ENCODE assay signal across 8 cellular contexts in genomic region chr1:84143796-84144565, GRCh38. TPM values are rescaled to one million over a fixed set of nuclear protein-coding genes. Genes with fewer than 3 reads are reported as not detected.
DNase-seq lines count a peak whose midpoint lies in the region; ATAC-seq, FAIRE-seq and TF ChIP-seq lines count a peak whose summit lies in the region.

TSS of gene PRKACB (plus strand) at chr1:84144271. CDS start at chr1:84144362, 91 bp downstream.

- no peaks in the 10 kb centered on the region for H3F3A ChIP-seq in PC-3 (ENCODE audit: low read length, unreplicated experiment)

- H3K4me1 ChIP-seq in PC-3 (ENCODE audit: insufficient read depth, low read length), result peaks cover 39% of the 10 kb centered on the region

- BruUV-seq in PC-3 (replicated peaks; lab: Mats Ljungman, UMichigan), result no TSS peak

- no peaks in the 10 kb centered on the region for H3K27me3 Mint-ChIP-seq in mesothelial cell of epicardium (ENCODE audit: low read depth)

- CTCF ChIA-PET in PC-3 (lab: Charles Lee), result interaction anchor here (0.6 to 1.0 kb wide), 6 partner anchors 42 to 628 kb away, joined by 3 to 4 read pairs (median 3); no protein-coding TSS in a partner anchor

- no peaks in the 10 kb centered on the region for H3K36me3 ChIP-seq in PC-3 (ENCODE audit: low read depth, low read length)

- H3K27me3 ChIP-seq in PC-3 (ENCODE audit: low read length), result no peaks in the 10 kb centered on the region

- no peaks in the 10 kb centered on the region for H3K9me2 ChIP-seq in PC-3 (replicated peaks; ENCODE audit: low read length)

- H3K4me1 Mint-ChIP-seq in mesothelial cell of epicardium, result peaks cover 5% of the 10 kb centered on the region

- ATAC-seq in HG02870 (IDR thresholded peaks at IDR 0.05; ENCODE audit: unreplicated experiment) (peak; percentile 84), PC-3 (peak; percentile 70)

- POLR2A ChIA-PET in PC-3 (lab: Charles Lee; ENCODE audit: unreplicated experiment), result interaction anchor here (0.5 to 1.0 kb wide), 3 partner anchors 155 to 460 kb away, joined by 3 to 6 read pairs (median 5); no protein-coding TSS in a partner anchor

- H4K20me1 ChIP-seq in PC-3 (ENCODE audit: low read length), result no peaks in the 10 kb centered on the region

- no peaks in the 10 kb centered on the region for H3K79me2 ChIP-seq in PC-3 (ENCODE audit: low read length)

- H3K27ac ChIP-seq in PC-3 (ENCODE audit: low read length), result peak within 1 kb of the TSS; percentile 77

- no peaks in the 10 kb centered on the region for H3K9me3 ChIP-seq in PC-3 (ENCODE audit: low read length)

- DNase-seq in activated gamma-delta T cell treated with Interleukin-2 at 50 U/mL for 16 hours, result peak; percentile 24
- no peak for DNase-seq in activated gamma-delta T cell (lab: John Stamatoyannopoulos, UW)
- peak; percentile 63 for DNase-seq in PC-3
- no peak for DNase-seq in mesothelial cell of epicardium (ENCODE audit: low spot score in 2 of 2, unreplicated experiment in 2 of 2)
- no peak for DNase-seq in DMS79 (lab: John Stamatoyannopoulos, UW)
- no peak for DNase-seq in NCI-H1436 (lab: John Stamatoyannopoulos, UW)

- H3K4me2 ChIP-seq in PC-3 (ENCODE audit: low read length), result peak within 1 kb of the TSS; percentile 63

- H3K27ac Mint-ChIP-seq in mesothelial cell of epicardium, result peak within 1 kb of the TSS; percentile 25

- no peak for TF ChIP-seq CTCF in PC-3 (conservative IDR thresholded peaks at IDR 0.05; ENCODE audit: low read depth, low read length)
- TF ChIP-seq CTCF in mesothelial cell of epicardium (IDR thresholded peaks at IDR 0.05; ENCODE audit: unreplicated experiment), result no peak

- H3K4me3 ChIP-seq in PC-3 (ENCODE audit: low read length), result no peak within 1 kb of the TSS; the same call in 1 of the 2 replicates

- H3K4me3 Mint-ChIP-seq in mesothelial cell of epicardium, result no peak within 1 kb of the TSS

- H3K9ac ChIP-seq in PC-3 (ENCODE audit: low read length), result peak within 1 kb of the TSS; percentile 46

- intact Hi-C loops in PC-3 (cut with micrococcal nuclease), result loop anchor here (1.0 to 5.0 kb wide), 8 partner anchors 43 to 793 kb away; no protein-coding TSS in a partner anchor

- peak; percentile 85 for FAIRE-seq in colon (lab: Jason Lieb, UNC)

- peaks cover 5% of the 10 kb centered on the region for H3K9me3 Mint-ChIP-seq in mesothelial cell of epicardium

- H2AFZ ChIP-seq in PC-3 (ENCODE audit: low read length), result 0 out of 2 replicates have a peak within 1 kb of the TSS, but pooled peaks have one; percentile 36

- peaks cover 2% of the 10 kb centered on the region for H3K36me3 Mint-ChIP-seq in mesothelial cell of epicardium

RNA-seq across cellular contexts. Expression of gene PRKACB, which starts in this region (rescaled TPM):
- total RNA-seq in PC-3 (2014; rRNA removed) (7.8 and 8.3 TPM in 2 replicates), mesothelial cell of epicardium (37.8 to 40.1 TPM (median 38.5 TPM) in 3 replicates)

Comparison
In these comparisons a context has a peak if more than half of its experiments do, and no peak if none do; other contexts are left out.
1. DNase-seq: peak in activated gamma-delta T cell treated with Interleukin-2 at 50 U/mL for 16 hours (single experiment) and PC-3 (single experiment); none in activated gamma-delta T cell (single experiment), mesothelial cell of epicardium (0 of 2), DMS79 (single experiment) and NCI-H1436 (single experiment).